In the genomic region with DNA sequence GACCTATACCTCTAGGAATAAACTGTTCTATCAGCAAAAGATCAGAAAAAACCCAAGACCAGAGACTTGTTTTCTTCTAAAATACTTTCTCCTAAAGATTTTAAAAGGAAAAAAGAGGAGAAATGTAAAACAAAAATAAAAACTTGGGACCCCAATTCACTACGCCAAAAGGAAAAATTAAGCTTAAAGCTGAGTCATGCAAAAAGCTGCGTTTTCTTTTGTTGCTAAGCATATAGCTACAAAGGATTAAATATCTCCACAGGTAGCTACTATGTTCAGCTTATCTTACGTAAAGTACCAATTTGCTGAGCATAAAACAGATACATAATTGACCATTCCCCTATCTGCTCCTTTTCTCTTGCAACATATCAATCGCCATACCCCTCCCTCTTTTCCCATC, we compare ENCODE assay signal across 19 cellular contexts.
A peak's percentile ranks its signal among the peaks of the same experiment; 100 is the strongest.
DNase-seq lines count a peak whose midpoint lies in the region; ATAC-seq, FAIRE-seq and TF ChIP-seq lines count a peak whose summit lies in the region.
"Had no signal": no experiment of that assay in that cellular context is flagged by ENCODE, and none has a peak within 500 bp of the region (broad histone marks: within the 10 kb centered on the region; RNA-seq: fewer than 3 reads in every experiment).

No MANE protein-coding gene starts in this region.

- H3K4me1 ChIP-seq in A549, result no peaks in the 10 kb centered on the region
- H3K4me1 ChIP-seq in iPS-20b (ENCODE audit: insufficient read depth, low read length), result peaks cover 12% of the 10 kb centered on the region; the same call in 1 of the 2 replicates
- H3K4me1 ChIP-seq in sigmoid colon, result no peaks in the 10 kb centered on the region
- H3K4me1 ChIP-seq: Caco-2 had no signal

- FAIRE-seq in A549 (lab: Jason Lieb, UNC) (no peak), D721Med (lab: Jason Lieb, UNC) (peak; percentile 29)
- FAIRE-seq: GM12892, GM18507 had no signal

- H3K9ac ChIP-seq in iPS-20b (ENCODE audit: low read depth, low read length), result 0 out of 2 replicates have a peak overlapping the region, but pooled peaks have one; percentile 13

- TF ChIP-seq POLR2A in A549 (IDR thresholded peaks at IDR 0.05; ENCODE audit: low read length), result no peak
- TF ChIP-seq POLR2A in sigmoid colon (IDR thresholded peaks at IDR 0.05), result no peak

- H3K4me3 ChIP-seq in A549 (no peak overlapping the region), iPS-20b (ENCODE audit: low read length) (no peak overlapping the region), sigmoid colon (no peak overlapping the region)

- no peak overlapping the region for H3K27ac ChIP-seq in A549
- H3K27ac ChIP-seq in iPS-20b (ENCODE audit: low read length), result no peak overlapping the region
- no peak overlapping the region for H3K27ac ChIP-seq in sigmoid colon
- H3K27ac ChIP-seq: C4-2B, HL-60 had no signal

- H3K9me3 ChIP-seq in A549 (no peaks in the 10 kb centered on the region), iPS-20b (ENCODE audit: insufficient read depth, low read depth, low read length) (peaks cover 5% of the 10 kb centered on the region; the same call in 1 of the 2 replicates), sigmoid colon (no peaks in the 10 kb centered on the region)
- H3K9me3 ChIP-seq: Caco-2 had no signal

- no peak for TF ChIP-seq RAD21 in A549 (conservative IDR thresholded peaks at IDR 0.05 in 1 of 2, IDR thresholded peaks at IDR 0.05 in 1 of 2)

- DNase-seq in A549 (ENCODE audit: low read depth in 1 of 2, low spot score in 1 of 2), result no peak
- DNase-seq in D721Med (ENCODE audit: insufficient read length, low spot score), result no peak
- DNase-seq in NCI-H146 (lab: John Stamatoyannopoulos, UW), result peak; percentile 77
- no peak for DNase-seq in activated T-cell treated with anti-CD3 and anti-CD28 coated beads, Interleukin-2, amount 50 U/mL, for 48 hours
- no peak for DNase-seq in sigmoid colon
- DNase-seq: AML-193; Caco-2; CD4-positive, alpha-beta T cell; DMS153; DMS79; GDM1; HCEC 1CT; KBM-7 had no signal

- no peak for ATAC-seq in A549
- ATAC-seq in GM21526 (IDR thresholded peaks at IDR 0.05; ENCODE audit: low FRiP score, unreplicated experiment), result no peak

- POLR2A ChIA-PET in A549 (lab: Yijun Ruan, JAX), result no interaction called here

- H3K36me3 ChIP-seq in iPS-20b (ENCODE audit: insufficient read depth, low read depth, low read length) (no peaks in the 10 kb centered on the region), sigmoid colon (no peaks in the 10 kb centered on the region)

- CTCF ChIA-PET in A549 (lab: Yijun Ruan, JAX), result interaction anchor here (1.0 kb wide), 1 partner anchor 8 kb away, joined by 3 read pairs; no protein-coding TSS in a partner anchor

- intact Hi-C loops in sigmoid colon (cut with DNase I), result no loop called here

- no peaks in the 10 kb centered on the region for H3K27me3 ChIP-seq in iPS-20b (ENCODE audit: insufficient read depth, low read length)
- no peaks in the 10 kb centered on the region for H3K27me3 ChIP-seq in sigmoid colon

- H3K4me2 ChIP-seq in A549, result no peak overlapping the region

- WGBS in A549 (ENCODE audit: missing lambda C conversion rate), result 52% methylated on average over 4 of the region's 4 CpGs
- WGBS in sigmoid colon, 2 donors, result 75 to 86% methylated on average over 4 of the region's 4 CpGs

- TF ChIP-seq EP300 in A549 (IDR thresholded peaks at IDR 0.05) (no peak), sigmoid colon (IDR thresholded peaks at IDR 0.05) (no peak)

- no peak for TF ChIP-seq CTCF in A549 (IDR thresholded peaks at IDR 0.05)
- TF ChIP-seq CTCF in D721Med (IDR thresholded peaks at IDR 0.05; ENCODE audit: insufficient read depth, missing control alignments), result no peak
- TF ChIP-seq CTCF in sigmoid colon (IDR thresholded peaks at IDR 0.05), result no peak

TF ChIP-seq in A549, 52 proteins besides CTCF, POLR2A, EP300 and RAD21:
- TF ChIP-seq MAFK (IDR thresholded peaks at IDR 0.05; ENCODE audit: partially characterized antibody) (peak; percentile 30), MAX (IDR thresholded peaks at IDR 0.05) (no peak), PBX3 (IDR thresholded peaks at IDR 0.05) (no peak), NFE2L2 (conservative IDR thresholded peaks at IDR 0.05; ENCODE audit: low read length) (0 out of 2 replicates have a peak, but pooled peaks have one; percentile 5)
TF ChIP-seq in A549: peak in this region for 2.
